In genomic region chr10:114043532-114044250, GRCh38 we compare ENCODE assay signal across 8 cellular contexts. TPM values are rescaled to one million over a fixed set of nuclear protein-coding genes. Genes with fewer than 3 reads are reported as not detected.
DNase-seq lines count a peak whose midpoint lies in the region; ATAC-seq and TF ChIP-seq lines count a peak whose summit lies in the region.

Gene ADRB1 (plus strand): TSS chr10:114043866. CDS start chr10:114044133, 267 bp downstream.

- H3K4me3 ChIP-seq in heart left ventricle = peak within 1 kb of the TSS; percentile 42 to 80 (median 64)

- ATAC-seq in HG03196 (IDR thresholded peaks at IDR 0.05; ENCODE audit: unreplicated experiment) = peak; percentile 40
- ATAC-seq in heart left ventricle = peak; percentile 90 to 93 (median 92)
- peak; percentile 39 for ATAC-seq in omental fat pad (ENCODE audit: low FRiP score)
- ATAC-seq in HG03469 (IDR thresholded peaks at IDR 0.05; ENCODE audit: unreplicated experiment) = no peak

- peaks cover 0 to 25% (median 2%) of the 10 kb centered on the region in 12 donors for H3K4me1 ChIP-seq in heart left ventricle

- peaks cover 16% of the 10 kb centered on the region for H3K4me1 Mint-ChIP-seq in activated naive CD8-positive, alpha-beta T cell (ENCODE audit: low read depth)

- 1% methylated on average over 15 to 91 of the region's 91 CpGs for WGBS in heart left ventricle, 4 donors

- H3K4me3 Mint-ChIP-seq in activated naive CD8-positive, alpha-beta T cell = peak within 1 kb of the TSS; percentile 83

- intact Hi-C loops in heart left ventricle (cut with DNase I) = loop anchor here in 8 of 10 donors (2.0 to 10.0 kb wide), 7 partner anchors 21 to 189 kb away; partner anchors contain the start of genes DCLRE1A (in 4 of the 8) and NHLRC2 (in 4 of the 8)

- TF ChIP-seq POLR2A in heart left ventricle (IDR thresholded peaks at IDR 0.05) = peak; percentile 53 to 89

- no peaks in the 10 kb centered on the region for H3K9me3 ChIP-seq in heart left ventricle

- peaks cover 45% of the 10 kb centered on the region for H3K27me3 Mint-ChIP-seq in activated naive CD8-positive, alpha-beta T cell

- H3K27ac ChIP-seq in heart left ventricle = peak within 1 kb of the TSS; percentile 72 to 93 (median 90)

- no peak within 1 kb of the TSS for H3K27ac Mint-ChIP-seq in activated naive CD8-positive, alpha-beta T cell

- peaks cover 0 to 63% (median 0%) of the 10 kb centered on the region in 9 donors for H3K27me3 ChIP-seq in heart left ventricle

- no peaks in the 10 kb centered on the region for H3K36me3 Mint-ChIP-seq in activated naive CD8-positive, alpha-beta T cell

- peaks cover 0 to 3% (median 0%) of the 10 kb centered on the region in 9 donors for H3K36me3 ChIP-seq in heart left ventricle

- DNase-seq in activated naive CD4-positive, alpha-beta T cell treated with Interleukin-2 at 50 U/mL for 16 hours = peak; percentile 19
- no peak for DNase-seq in activated naive CD4-positive, alpha-beta T cell (lab: John Stamatoyannopoulos, UW)
- peak; percentile 63 for DNase-seq in NOMO-1 treated with DMSO at 0.1 percent for 48 hours (lab: John Stamatoyannopoulos, UW; ENCODE audit: unreplicated experiment)
- peak; percentile 92 to 97 (median 95) for DNase-seq in heart left ventricle
- no peak for DNase-seq in omental fat pad (ENCODE audit: low spot score)

- TF ChIP-seq CTCF in heart left ventricle (IDR thresholded peaks at IDR 0.05) (no peak), omental fat pad (IDR thresholded peaks at IDR 0.05) (no peak)

- no peaks in the 10 kb centered on the region for H3K9me3 Mint-ChIP-seq in activated naive CD8-positive, alpha-beta T cell (ENCODE audit: low read depth)

RNA-seq across cellular contexts. Expression of gene ADRB1, which starts in this region (rescaled TPM):
- 100 to 1,000 TPM in 1 of 9 donors, 10 to 100 TPM in 8; 28.3 to 115 (median 59.4) TPM for total RNA-seq in heart left ventricle
- 10 to 100 TPM in 1 of 2 donors, 1 to 10 TPM in 1; 7.3 to 28.1 TPM for polyA plus RNA-seq in heart left ventricle
- 10 to 100 TPM in 1 of 4 donors, 1 to 10 TPM in 3; 4.3 to 16.7 (median 6.4) TPM for total RNA-seq in omental fat pad

Comparison
In these comparisons a context has a peak if more than half of its experiments do, and no peak if none do; other contexts are left out.
1. DNase-seq: peak in activated naive CD4-positive, alpha-beta T cell treated with Interleukin-2 at 50 U/mL for 16 hours (single experiment), NOMO-1 treated with DMSO at 0.1 percent for 48 hours (single experiment) and heart left ventricle (5 of 5); none in activated naive CD4-positive, alpha-beta T cell (0 of 4) and omental fat pad (single experiment).